ENCODE assay signal across 8 cellular contexts in the genomic region with DNA sequence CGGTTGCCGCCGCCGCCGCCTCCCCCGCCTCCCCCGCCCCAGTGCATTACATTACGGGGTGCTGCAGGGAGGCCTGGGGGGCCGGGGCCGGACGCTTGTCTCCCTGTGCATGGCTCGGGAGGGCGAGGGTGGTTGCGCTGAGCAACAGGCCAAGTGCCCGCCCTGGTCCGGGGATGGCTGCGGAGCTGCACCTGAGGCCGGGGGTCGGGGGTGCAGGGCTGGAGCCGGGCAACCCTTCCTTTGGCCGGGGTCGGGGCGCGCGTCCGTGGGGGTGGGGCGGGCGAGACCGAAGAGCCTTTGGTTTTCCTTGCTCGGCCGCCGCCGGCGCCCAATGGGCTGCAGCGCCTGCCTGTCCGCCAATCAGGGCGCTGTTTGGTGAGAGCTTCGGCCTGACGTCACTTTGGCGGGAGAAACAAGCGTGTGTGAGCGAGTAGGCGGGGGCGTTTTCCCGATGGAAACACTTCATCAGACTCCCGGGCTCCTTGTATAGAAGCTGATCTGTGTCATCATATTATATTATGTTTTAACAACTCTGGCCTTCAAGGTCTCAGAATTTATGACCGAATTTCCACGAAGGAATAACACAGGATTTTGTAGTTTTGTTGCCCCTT. TPM values are rescaled to one million over a fixed set of nuclear protein-coding genes. Genes with fewer than 3 reads are reported as not detected.
DNase-seq lines count a peak whose midpoint lies in the region; ATAC-seq and TF ChIP-seq lines count a peak whose summit lies in the region.

No MANE protein-coding gene starts in this region.

- no peak overlapping the region for H2BK15ac ChIP-seq in H9 (ENCODE audit: low read depth, low read length)

- H3K4me1 ChIP-seq in H9 (ENCODE audit: insufficient read depth, low read length) (no peaks in the 10 kb centered on the region), MM.1S (ENCODE audit: low read length) (peaks cover 9% of the 10 kb centered on the region; the same call in 1 of the 2 replicates), foreskin keratinocyte (peaks cover 19% of the 10 kb centered on the region)

- peak overlapping the region; percentile 56 for H3K4me2 ChIP-seq in H9 (ENCODE audit: insufficient read depth, insufficient read length, low read length)
- H3K4me2 ChIP-seq in MM.1S (ENCODE audit: low read depth, low read length): peak overlapping the region; percentile 64; the same call in 1 of the 2 replicates

- no peak overlapping the region for H2BK12ac ChIP-seq in H9 (ENCODE audit: insufficient read length, low read depth, low read length)

- H2AK5ac ChIP-seq in H9 (ENCODE audit: insufficient read length, low read length): no peak overlapping the region

- H4K5ac ChIP-seq in H9 (ENCODE audit: insufficient read length, low read depth, low read length): no peak overlapping the region

- no peaks in the 10 kb centered on the region for H3K79me2 ChIP-seq in H9 (ENCODE audit: insufficient read depth, low read length)
- peaks cover 37% of the 10 kb centered on the region for H3K79me2 ChIP-seq in MM.1S (ENCODE audit: low read length)

- H3K27me3 Mint-ChIP-seq in H9 (ENCODE audit: low read depth): no peaks in the 10 kb centered on the region; the same call in 1 of the 2 replicates
- peaks cover 12% of the 10 kb centered on the region for H3K27me3 Mint-ChIP-seq in nephron progenitor cell (ENCODE audit: low read depth, poor library complexity)

- H3K4ac ChIP-seq in H9 (ENCODE audit: low read depth, low read length): no peak overlapping the region

- no peak overlapping the region for H4K91ac ChIP-seq in H9 (ENCODE audit: insufficient read length, low read depth, low read length)

- H3K9me3 Mint-ChIP-seq in H9 (no peaks in the 10 kb centered on the region), nephron progenitor cell (no peaks in the 10 kb centered on the region)

- peaks cover 3 to 5% (median 5%) of the 10 kb centered on the region in 3 experiments; a peak in 6 of 7 replicates for H3K36me3 Mint-ChIP-seq in H9 (ENCODE audit: insufficient read depth in 1 of 3, low read depth in 3 of 3)
- H3K36me3 Mint-ChIP-seq in nephron progenitor cell (ENCODE audit: low read depth): peaks cover 5% of the 10 kb centered on the region

- H3K23me2 ChIP-seq in H9 (ENCODE audit: insufficient read length, low read depth, low read length, poor library complexity, severe bottlenecking): peaks cover 8% of the 10 kb centered on the region

- DNase-seq in DMS79 treated with DMSO at 0.1 percent for 48 hours (lab: John Stamatoyannopoulos, UW) (peak; percentile 85), H9 (peak; percentile 98), MM.1S (peak; percentile 96), SIG-M5 treated with dmso at 0.1 percent for 504 hours (lab: John Stamatoyannopoulos, UW; ENCODE audit: unreplicated experiment) (peak; percentile 93), activated gamma-delta T cell treated with Interleukin-2 at 50 U/mL for 16 hours (peak; percentile 80), foreskin keratinocyte (peak; percentile 64 to 85), nephron progenitor cell (peak; percentile 92)
- peak; percentile 83 for DNase-seq in stimulated activated naive CD4-positive, alpha-beta T cell treated with Interleukin-2 at 50 U/mL for 16 hours (lab: John Stamatoyannopoulos, UW)

- H2AFZ ChIP-seq in H9 (ENCODE audit: low read length): no peak overlapping the region
- peak overlapping the region; percentile 90 for H2AFZ ChIP-seq in MM.1S (ENCODE audit: low read length)

- H3K4me1 Mint-ChIP-seq in H9 (peaks cover 9% of the 10 kb centered on the region in 2 experiments), nephron progenitor cell (peaks cover 14% of the 10 kb centered on the region)

- no peak overlapping the region for H3K18ac ChIP-seq in H9 (ENCODE audit: insufficient read length, low read depth, low read length)

- peaks cover 8% of the 10 kb centered on the region for H3F3A ChIP-seq in MM.1S (ENCODE audit: insufficient read depth, low read length)

- H3K36me3 ChIP-seq in MM.1S (replicated peaks; ENCODE audit: insufficient read depth, low read length): no peaks in the 10 kb centered on the region; the same call in none of the 2 replicates

- H3K9ac ChIP-seq in H9 (ENCODE audit: extremely low read depth, insufficient read length, low read length): no peak overlapping the region
- H3K9ac ChIP-seq in MM.1S (ENCODE audit: low read length): peak overlapping the region; percentile 71

- no peak overlapping the region for H3K14ac ChIP-seq in H9 (ENCODE audit: insufficient read depth, low read length)

- H3K4me3 Mint-ChIP-seq in H9: peak overlapping the region; percentile 88 to 96
- H3K4me3 Mint-ChIP-seq in nephron progenitor cell: peak overlapping the region; percentile 99

- H2BK20ac ChIP-seq in H9 (ENCODE audit: low read depth, low read length, poor library complexity, severe bottlenecking): no peak overlapping the region

- H3K56ac ChIP-seq in H9 (ENCODE audit: insufficient read length, low read depth, low read length): no peak overlapping the region

- WGBS in H9 (ENCODE audit: extremely low coverage, insufficient read length, low lambda C conversion rate): no CpG with 5 or more reads among the region's 48 CpGs

- H3K9me3 ChIP-seq in H9 (ENCODE audit: control insufficient read depth, low read depth, low read length): no peaks in the 10 kb centered on the region
- H3K9me3 ChIP-seq in MM.1S (replicated peaks; ENCODE audit: insufficient read depth, low read length): no peaks in the 10 kb centered on the region

- H4K8ac ChIP-seq in H9 (replicated peaks; ENCODE audit: insufficient read length, low read depth, low read length): no peak overlapping the region

- H2BK5ac ChIP-seq in H9 (ENCODE audit: insufficient read length, low read length): no peak overlapping the region

- H2BK120ac ChIP-seq in H9 (ENCODE audit: low read depth, low read length, poor library complexity, severe bottlenecking): no peak overlapping the region

- TF ChIP-seq CTCF in H9 (conservative IDR thresholded peaks at IDR 0.05): no peak
- no peak for TF ChIP-seq CTCF in MM.1S (IDR thresholded peaks at IDR 0.05; ENCODE audit: low read length)
- TF ChIP-seq CTCF in foreskin keratinocyte (conservative IDR thresholded peaks at IDR 0.05): no peak
- TF ChIP-seq CTCF in nephron progenitor cell (IDR thresholded peaks at IDR 0.05): no peak

- H3K27me3 ChIP-seq in H9 (ENCODE audit: insufficient read depth, low read length) (no peaks in the 10 kb centered on the region), MM.1S (replicated peaks; ENCODE audit: insufficient read depth, low read length) (no peaks in the 10 kb centered on the region), foreskin keratinocyte (no peaks in the 10 kb centered on the region)

- no peak overlapping the region; a peak in 2 of 7 replicates for H3K27ac Mint-ChIP-seq in H9
- peak overlapping the region; percentile 98 for H3K27ac Mint-ChIP-seq in nephron progenitor cell

- H3K27ac ChIP-seq in H9 (ENCODE audit: insufficient read length, low read depth, low read length) (no peak overlapping the region), MM.1S (ENCODE audit: low read length) (peak overlapping the region; percentile 51; the same call in 1 of the 2 replicates), foreskin keratinocyte (no peak overlapping the region)

- no peak overlapping the region for H3T11ph ChIP-seq in H9 (ENCODE audit: low read length)

- H3K4me3 ChIP-seq in MM.1S (ENCODE audit: low read length): peak overlapping the region; percentile 97

- H3K23ac ChIP-seq in H9 (ENCODE audit: insufficient read length, low read depth, low read length): no peak overlapping the region

- H4K20me1 ChIP-seq in H9 (ENCODE audit: control insufficient read depth, insufficient read depth, insufficient read length) (no peaks in the 10 kb centered on the region), MM.1S (ENCODE audit: insufficient read depth, low read length) (no peaks in the 10 kb centered on the region)

- peak; percentile 78 for ATAC-seq in foreskin keratinocyte

- no peaks in the 10 kb centered on the region for H3K9me2 ChIP-seq in MM.1S (replicated peaks; ENCODE audit: insufficient read depth, low read length)

- H3K79me1 ChIP-seq in H9 (ENCODE audit: insufficient read depth, low read depth, low read length, poor library complexity, severe bottlenecking): no peaks in the 10 kb centered on the region

RNA-seq across cellular contexts. Expression of a gene that starts 1.0 kb away (rescaled TPM):
- 18.2 and 18.4 TPM in 2 replicates for total RNA-seq in H9 (2021)
- total RNA-seq in foreskin keratinocyte: 5.1 and 6.6 TPM in 2 replicates
- polyA plus RNA-seq in foreskin keratinocyte: 1.8 and 2.1 TPM in 2 replicates

RNA-seq across cellular contexts. Expression of a gene that starts 48.7 kb away (rescaled TPM):
- 59.2 and 61.3 TPM in 2 replicates for total RNA-seq in H9 (2021)
- 33.8 and 33.9 TPM in 2 replicates for total RNA-seq in foreskin keratinocyte
- 7.7 and 8.5 TPM in 2 replicates for polyA plus RNA-seq in foreskin keratinocyte

RNA-seq across cellular contexts. Expression of a gene that starts 58.9 kb away (rescaled TPM):
- total RNA-seq in H9 (2021) (87.6 and 87.9 TPM in 2 replicates), foreskin keratinocyte (39.1 and 40.8 TPM in 2 replicates)
- 5.2 and 7.1 TPM in 2 replicates for polyA plus RNA-seq in foreskin keratinocyte
